In the genomic region with DNA sequence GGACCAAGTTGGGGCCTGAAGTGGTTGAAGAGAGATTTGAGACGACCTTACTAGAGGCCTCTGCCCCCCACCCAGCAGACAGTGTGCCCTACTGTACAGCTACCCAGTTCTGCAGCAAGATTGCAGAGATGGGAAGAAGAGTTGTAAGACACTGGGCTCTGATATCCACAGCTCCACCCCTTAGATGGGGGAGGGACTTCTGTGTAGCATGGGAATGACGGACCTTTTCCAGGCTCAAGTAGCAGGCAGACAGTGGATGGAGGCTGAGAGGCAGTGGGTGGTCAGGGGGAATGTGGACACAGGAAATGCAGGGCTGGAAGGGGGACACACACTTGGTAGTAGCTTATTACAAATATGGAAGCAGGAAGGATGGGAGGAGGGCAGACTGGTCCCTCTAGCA, we compare ENCODE assay signal across 1 cellular context.
TF ChIP-seq lines count a peak whose summit lies in the region.

No MANE protein-coding gene starts in this region.

TF ChIP-seq in GM23338, 12 proteins besides CTCF, POLR2A, EP300 and RAD21:
- TF ChIP-seq EZH2 (IDR thresholded peaks at IDR 0.05; ENCODE audit: low read depth, unreplicated experiment) (no peak), ZNF114 (CRISPR knock-in tag; IDR thresholded peaks at IDR 0.05) (no peak), JUNB (IDR thresholded peaks at IDR 0.05; ENCODE audit: unreplicated experiment) (no peak), CREB1 (CRISPR knock-in tag; IDR thresholded peaks at IDR 0.05; ENCODE audit: low read depth) (no peak), POLR2AphosphoS5 (IDR thresholded peaks at IDR 0.05; ENCODE audit: low read depth) (no peak), EZH2phosphoT487 (IDR thresholded peaks at IDR 0.05; ENCODE audit: unreplicated experiment) (no peak), STAT1 (IDR thresholded peaks at IDR 0.05; ENCODE audit: unreplicated experiment) (no peak), NANOG (IDR thresholded peaks at IDR 0.05; ENCODE audit: borderline replicate concordance) (no peak), ZNF331 (CRISPR knock-in tag; IDR thresholded peaks at IDR 0.05; ENCODE audit: low read depth) (no peak)
- TF ChIP-seq, protein P1, sequence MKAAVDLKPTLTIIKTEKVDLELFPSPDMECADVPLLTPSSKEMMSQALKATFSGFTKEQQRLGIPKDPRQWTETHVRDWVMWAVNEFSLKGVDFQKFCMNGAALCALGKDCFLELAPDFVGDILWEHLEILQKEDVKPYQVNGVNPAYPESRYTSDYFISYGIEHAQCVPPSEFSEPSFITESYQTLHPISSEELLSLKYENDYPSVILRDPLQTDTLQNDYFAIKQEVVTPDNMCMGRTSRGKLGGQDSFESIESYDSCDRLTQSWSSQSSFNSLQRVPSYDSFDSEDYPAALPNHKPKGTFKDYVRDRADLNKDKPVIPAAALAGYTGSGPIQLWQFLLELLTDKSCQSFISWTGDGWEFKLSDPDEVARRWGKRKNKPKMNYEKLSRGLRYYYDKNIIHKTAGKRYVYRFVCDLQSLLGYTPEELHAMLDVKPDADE (IDR thresholded peaks at IDR 0.05): no peak
- TF ChIP-seq, protein P2, sequence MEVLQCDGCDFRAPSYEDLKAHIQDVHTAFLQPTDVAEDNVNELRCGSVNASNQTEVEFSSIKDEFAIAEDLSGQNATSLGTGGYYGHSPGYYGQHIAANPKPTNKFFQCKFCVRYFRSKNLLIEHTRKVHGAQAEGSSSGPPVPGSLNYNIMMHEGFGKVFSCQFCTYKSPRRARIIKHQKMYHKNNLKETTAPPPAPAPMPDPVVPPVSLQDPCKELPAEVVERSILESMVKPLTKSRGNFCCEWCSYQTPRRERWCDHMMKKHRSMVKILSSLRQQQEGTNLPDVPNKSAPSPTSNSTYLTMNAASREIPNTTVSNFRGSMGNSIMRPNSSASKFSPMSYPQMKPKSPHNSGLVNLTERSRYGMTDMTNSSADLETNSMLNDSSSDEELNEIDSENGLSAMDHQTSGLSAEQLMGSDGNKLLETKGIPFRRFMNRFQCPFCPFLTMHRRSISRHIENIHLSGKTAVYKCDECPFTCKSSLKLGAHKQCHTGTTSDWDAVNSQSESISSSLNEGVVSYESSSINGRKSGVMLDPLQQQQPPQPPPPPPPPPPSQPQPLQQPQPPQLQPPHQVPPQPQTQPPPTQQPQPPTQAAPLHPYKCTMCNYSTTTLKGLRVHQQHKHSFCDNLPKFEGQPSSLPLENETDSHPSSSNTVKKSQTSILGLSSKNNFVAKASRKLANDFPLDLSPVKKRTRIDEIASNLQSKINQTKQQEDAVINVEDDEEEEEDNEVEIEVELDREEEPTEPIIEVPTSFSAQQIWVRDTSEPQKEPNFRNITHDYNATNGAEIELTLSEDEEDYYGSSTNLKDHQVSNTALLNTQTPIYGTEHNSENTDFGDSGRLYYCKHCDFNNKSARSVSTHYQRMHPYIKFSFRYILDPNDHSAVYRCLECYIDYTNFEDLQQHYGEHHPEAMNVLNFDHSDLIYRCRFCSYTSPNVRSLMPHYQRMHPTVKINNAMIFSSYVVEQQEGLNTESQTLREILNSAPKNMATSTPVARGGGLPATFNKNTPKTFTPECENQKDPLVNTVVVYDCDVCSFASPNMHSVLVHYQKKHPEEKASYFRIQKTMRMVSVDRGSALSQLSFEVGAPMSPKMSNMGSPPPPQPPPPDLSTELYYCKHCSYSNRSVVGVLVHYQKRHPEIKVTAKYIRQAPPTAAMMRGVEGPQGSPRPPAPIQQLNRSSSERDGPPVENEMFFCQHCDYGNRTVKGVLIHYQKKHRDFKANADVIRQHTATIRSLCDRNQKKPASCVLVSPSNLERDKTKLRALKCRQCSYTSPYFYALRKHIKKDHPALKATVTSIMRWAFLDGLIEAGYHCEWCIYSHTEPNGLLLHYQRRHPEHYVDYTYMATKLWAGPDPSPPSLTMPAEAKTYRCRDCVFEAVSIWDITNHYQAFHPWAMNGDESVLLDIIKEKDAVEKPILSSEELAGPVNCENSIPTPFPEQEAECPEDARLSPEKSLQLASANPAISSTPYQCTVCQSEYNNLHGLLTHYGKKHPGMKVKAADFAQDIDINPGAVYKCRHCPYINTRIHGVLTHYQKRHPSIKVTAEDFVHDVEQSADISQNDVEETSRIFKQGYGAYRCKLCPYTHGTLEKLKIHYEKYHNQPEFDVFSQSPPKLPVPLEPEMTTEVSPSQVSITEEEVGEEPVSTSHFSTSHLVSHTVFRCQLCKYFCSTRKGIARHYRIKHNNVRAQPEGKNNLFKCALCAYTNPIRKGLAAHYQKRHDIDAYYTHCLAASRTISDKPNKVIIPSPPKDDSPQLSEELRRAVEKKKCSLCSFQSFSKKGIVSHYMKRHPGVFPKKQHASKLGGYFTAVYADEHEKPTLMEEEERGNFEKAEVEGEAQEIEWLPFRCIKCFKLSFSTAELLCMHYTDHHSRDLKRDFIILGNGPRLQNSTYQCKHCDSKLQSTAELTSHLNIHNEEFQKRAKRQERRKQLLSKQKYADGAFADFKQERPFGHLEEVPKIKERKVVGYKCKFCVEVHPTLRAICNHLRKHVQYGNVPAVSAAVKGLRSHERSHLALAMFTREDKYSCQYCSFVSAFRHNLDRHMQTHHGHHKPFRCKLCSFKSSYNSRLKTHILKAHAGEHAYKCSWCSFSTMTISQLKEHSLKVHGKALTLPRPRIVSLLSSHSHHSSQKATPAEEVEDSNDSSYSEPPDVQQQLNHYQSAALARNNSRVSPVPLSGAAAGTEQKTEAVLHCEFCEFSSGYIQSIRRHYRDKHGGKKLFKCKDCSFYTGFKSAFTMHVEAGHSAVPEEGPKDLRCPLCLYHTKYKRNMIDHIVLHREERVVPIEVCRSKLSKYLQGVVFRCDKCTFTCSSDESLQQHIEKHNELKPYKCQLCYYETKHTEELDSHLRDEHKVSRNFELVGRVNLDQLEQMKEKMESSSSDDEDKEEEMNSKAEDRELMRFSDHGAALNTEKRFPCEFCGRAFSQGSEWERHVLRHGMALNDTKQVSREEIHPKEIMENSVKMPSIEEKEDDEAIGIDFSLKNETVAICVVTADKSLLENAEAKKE (CRISPR knock-in tag; IDR thresholded peaks at IDR 0.05): no peak
- TF ChIP-seq, protein P3, sequence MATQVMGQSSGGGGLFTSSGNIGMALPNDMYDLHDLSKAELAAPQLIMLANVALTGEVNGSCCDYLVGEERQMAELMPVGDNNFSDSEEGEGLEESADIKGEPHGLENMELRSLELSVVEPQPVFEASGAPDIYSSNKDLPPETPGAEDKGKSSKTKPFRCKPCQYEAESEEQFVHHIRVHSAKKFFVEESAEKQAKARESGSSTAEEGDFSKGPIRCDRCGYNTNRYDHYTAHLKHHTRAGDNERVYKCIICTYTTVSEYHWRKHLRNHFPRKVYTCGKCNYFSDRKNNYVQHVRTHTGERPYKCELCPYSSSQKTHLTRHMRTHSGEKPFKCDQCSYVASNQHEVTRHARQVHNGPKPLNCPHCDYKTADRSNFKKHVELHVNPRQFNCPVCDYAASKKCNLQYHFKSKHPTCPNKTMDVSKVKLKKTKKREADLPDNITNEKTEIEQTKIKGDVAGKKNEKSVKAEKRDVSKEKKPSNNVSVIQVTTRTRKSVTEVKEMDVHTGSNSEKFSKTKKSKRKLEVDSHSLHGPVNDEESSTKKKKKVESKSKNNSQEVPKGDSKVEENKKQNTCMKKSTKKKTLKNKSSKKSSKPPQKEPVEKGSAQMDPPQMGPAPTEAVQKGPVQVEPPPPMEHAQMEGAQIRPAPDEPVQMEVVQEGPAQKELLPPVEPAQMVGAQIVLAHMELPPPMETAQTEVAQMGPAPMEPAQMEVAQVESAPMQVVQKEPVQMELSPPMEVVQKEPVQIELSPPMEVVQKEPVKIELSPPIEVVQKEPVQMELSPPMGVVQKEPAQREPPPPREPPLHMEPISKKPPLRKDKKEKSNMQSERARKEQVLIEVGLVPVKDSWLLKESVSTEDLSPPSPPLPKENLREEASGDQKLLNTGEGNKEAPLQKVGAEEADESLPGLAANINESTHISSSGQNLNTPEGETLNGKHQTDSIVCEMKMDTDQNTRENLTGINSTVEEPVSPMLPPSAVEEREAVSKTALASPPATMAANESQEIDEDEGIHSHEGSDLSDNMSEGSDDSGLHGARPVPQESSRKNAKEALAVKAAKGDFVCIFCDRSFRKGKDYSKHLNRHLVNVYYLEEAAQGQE (IDR thresholded peaks at IDR 0.05; ENCODE audit: unreplicated experiment): no peak
